In genomic region chr17:78133971-78134898, GRCh38 we compare ENCODE assay signal across 9 cellular contexts. TPM values are rescaled to one million over a fixed set of nuclear protein-coding genes. Genes with fewer than 3 reads are reported as not detected.
DNase-seq lines count a peak whose midpoint lies in the region; ATAC-seq and TF ChIP-seq lines count a peak whose summit lies in the region.
"Had no signal": no experiment of that assay in that cellular context is flagged by ENCODE, and none has a peak within 500 bp of the region (broad histone marks: within the 10 kb centered on the region; RNA-seq: fewer than 3 reads in every experiment).

No MANE protein-coding gene starts in this region.

- peaks cover 91% of the 10 kb centered on the region for H3K4me1 ChIP-seq in BLaER1
- H3K4me1 ChIP-seq in right cardiac atrium (ENCODE audit: control insufficient read depth, insufficient read depth, low read length), result no peaks in the 10 kb centered on the region

- H3K4me3 ChIP-seq in BLaER1 (peak overlapping the region; percentile 93), right cardiac atrium (ENCODE audit: low read length) (no peak overlapping the region)
- H3K4me3 ChIP-seq: ovary had no signal

- CTCF ChIA-PET in HEK293T (lab: Yijun Ruan, JAX), result interaction anchor here (0.7 to 1.7 kb wide), 4 partner anchors 10 to 154 kb away, joined by 3 to 6 read pairs (median 6); no protein-coding TSS in a partner anchor

- DNase-seq in HEK293T (ENCODE audit: extremely low spot score), result peak; percentile 77
- peak; percentile 59 for DNase-seq in RPMI8226
- peak; percentile 90 for DNase-seq in activated effector memory CD4-positive, alpha-beta T cell treated with anti-CD3 and anti-CD28 coated beads, Interleukin-2, amount 50 U/mL, for 16 hours
- DNase-seq in right cardiac atrium, result peak in 2 of 3 donors; percentile 74 to 77
- DNase-seq in stimulated activated CD4-positive, alpha-beta T cell treated with anti-CD3 and anti-CD28 coated beads, Interleukin-2, amount 100 ng/mL, for 4 hours (ENCODE audit: low read depth), result peak; percentile 62
- DNase-seq in NK-92 (lab: John Stamatoyannopoulos, UW; ENCODE audit: unreplicated experiment), result no peak

- POLR2A ChIA-PET in HEK293T (lab: Yijun Ruan, JAX), result interaction anchor here (2.3 kb wide), 1 partner anchor 10 kb away, joined by 6 read pairs; no protein-coding TSS in a partner anchor

- peaks cover 31% of the 10 kb centered on the region for H3K36me3 ChIP-seq in BLaER1
- H3K36me3 ChIP-seq: ovary had no signal

- H3K27ac ChIP-seq in BLaER1 (peak overlapping the region; percentile 94), right cardiac atrium (ENCODE audit: low read length) (no peak overlapping the region)
- H3K27ac ChIP-seq: ovary had no signal

- no peaks in the 10 kb centered on the region for H3K27me3 ChIP-seq in BLaER1
- H3K27me3 ChIP-seq in right cardiac atrium (ENCODE audit: control insufficient read depth, insufficient read depth), result no peaks in the 10 kb centered on the region
- H3K27me3 ChIP-seq: ovary had no signal

- peak overlapping the region; percentile 100 for H3K4me2 ChIP-seq in BLaER1

- peak overlapping the region; percentile 79 for H3K9ac ChIP-seq in BLaER1

- 57% methylated on average over 39 of the region's 39 CpGs for WGBS in right cardiac atrium

- intact Hi-C loops in right cardiac atrium (cut with DNase I), result loop anchor here in 1 of 4 donors (5.0 kb wide), 1 partner anchor 38 kb away; no protein-coding TSS in a partner anchor

- peaks cover 31% of the 10 kb centered on the region for H4K20me1 ChIP-seq in BLaER1

- ATAC-seq in right cardiac atrium (no peak), HG03135 (IDR thresholded peaks at IDR 0.05; ENCODE audit: unreplicated experiment) (no peak)

- H3K9me3 ChIP-seq in BLaER1 (no peaks in the 10 kb centered on the region), right cardiac atrium (ENCODE audit: control insufficient read depth, low read length) (no peaks in the 10 kb centered on the region)
- H3K9me3 ChIP-seq: ovary had no signal

TF ChIP-seq in HEK293T, 16 proteins besides CTCF, POLR2A, EP300 and RAD21:
- TF ChIP-seq PKNOX1 (IDR thresholded peaks at IDR 0.05) (no peak; the same call in 1 of the 2 replicates), LEF1 (IDR thresholded peaks at IDR 0.05; ENCODE audit: borderline replicate concordance) (no peak), BHLHE40 (IDR thresholded peaks at IDR 0.05; ENCODE audit: borderline replicate concordance) (no peak), ARNT (IDR thresholded peaks at IDR 0.05) (peak; percentile 9; the same call in 1 of the 2 replicates)

RNA-seq across cellular contexts. Expression of gene TMC8, which starts 3.7 kb away (rescaled TPM):
- total RNA-seq in right cardiac atrium, result 1 to 10 TPM; 2.6 to 3.9 (median 3.0) TPM
- 2.4 TPM for polyA plus RNA-seq in right cardiac atrium

RNA-seq across cellular contexts. Expression of gene TMC6, which starts 5.7 kb away (rescaled TPM):
- 10 to 100 TPM; 27.9 to 45.4 (median 38.2) TPM for total RNA-seq in right cardiac atrium
- 21.2 TPM for polyA plus RNA-seq in right cardiac atrium

RNA-seq across cellular contexts. Expression of gene C17orf99, which starts 11.9 kb away (rescaled TPM):
- not detected for total RNA-seq in right cardiac atrium
- polyA plus RNA-seq in right cardiac atrium, result not detected

RNA-seq across cellular contexts. Expression of gene SYNGR2, which starts 34.1 kb away (rescaled TPM):
- total RNA-seq in right cardiac atrium, result 10 to 100 TPM; 81.9 to 92.2 (median 83.9) TPM
- 85.8 TPM for polyA plus RNA-seq in right cardiac atrium

RNA-seq across cellular contexts. Expression of gene TK1, which starts 52.6 kb away (rescaled TPM):
- 1 to 10 TPM in 2 of 4 donors, under 1 TPM in 2; 0.51 to 5.2 (median 1.9) TPM for total RNA-seq in right cardiac atrium
- polyA plus RNA-seq in right cardiac atrium, result 1.2 TPM
